ENCODE assay signal across 8 cellular contexts in genomic region chr17:78798695-78799559, GRCh38. TPM values are rescaled to one million over a fixed set of nuclear protein-coding genes. Genes with fewer than 3 reads are reported as not detected.
DNase-seq lines count a peak whose midpoint lies in the region; ATAC-seq and TF ChIP-seq lines count a peak whose summit lies in the region.

No MANE protein-coding gene starts in this region.

- no peaks in the 10 kb centered on the region for H3K9me3 Mint-ChIP-seq in activated CD8-positive, alpha-beta T cell treated with anti-CD3 and anti-CD28 coated beads for 36 hours
- H3K9me3 Mint-ChIP-seq in stimulated activated naive CD8-positive, alpha-beta T cell treated with anti-CD3 and anti-CD28 coated beads, Interleukin-15, amount 100 ng/mL, for 72 hours = no peaks in the 10 kb centered on the region

- H3K9me3 ChIP-seq in BLaER1 treated with 17β-estradiol and CSF1 and Interleukin-3, amounts not matched to agents 10 nM and 100 nM (replicated peaks in 1 of 11) = no peaks in the 10 kb centered on the region
- H3K9me3 ChIP-seq in left ventricle myocardium inferior (replicated peaks) = no peaks in the 10 kb centered on the region

- ATAC-seq in activated CD8-positive, alpha-beta T cell treated with anti-CD3 and anti-CD28 coated beads for 36 hours = peak; percentile 52
- peak; percentile 48 for ATAC-seq in stimulated activated naive CD8-positive, alpha-beta T cell treated with anti-CD3 and anti-CD28 coated beads, Interleukin-15, amount 100 ng/mL, for 72 hours
- ATAC-seq in HG03045 (IDR thresholded peaks at IDR 0.05; ENCODE audit: unreplicated experiment) = no peak
- no peak for ATAC-seq in GM19328 (IDR thresholded peaks at IDR 0.05; ENCODE audit: unreplicated experiment)

- H3K4me1 Mint-ChIP-seq in activated CD8-positive, alpha-beta T cell treated with anti-CD3 and anti-CD28 coated beads for 36 hours (ENCODE audit: low read depth) = peaks cover 36% of the 10 kb centered on the region
- peaks cover 42% of the 10 kb centered on the region for H3K4me1 Mint-ChIP-seq in stimulated activated naive CD8-positive, alpha-beta T cell treated with anti-CD3 and anti-CD28 coated beads, Interleukin-15, amount 100 ng/mL, for 72 hours

- H3K27ac ChIP-seq in BLaER1 treated with 17β-estradiol and CSF1 and Interleukin-3, amounts not matched to agents 10 nM and 100 nM = peak overlapping the region in 7 of 11 experiments; percentile 13 to 67 (median 40); a peak in 14 of 22 replicates
- no peak overlapping the region for H3K27ac ChIP-seq in left ventricle myocardium inferior (replicated peaks)

- H3K4me1 ChIP-seq in BLaER1 treated with 17β-estradiol and CSF1 and Interleukin-3, amounts not matched to agents 10 nM and 100 nM = peaks cover 87 to 98% (median 95%) of the 10 kb centered on the region in 10 experiments
- H3K4me1 ChIP-seq in left ventricle myocardium inferior = peaks cover 48% of the 10 kb centered on the region

- no peaks in the 10 kb centered on the region for H3K27me3 ChIP-seq in BLaER1 treated with 17β-estradiol and CSF1 and Interleukin-3, amounts not matched to agents 10 nM and 100 nM
- H3K27me3 ChIP-seq in left ventricle myocardium inferior (ENCODE audit: low read depth) = no peaks in the 10 kb centered on the region

- intact Hi-C loops in activated CD8-positive, alpha-beta T cell treated with anti-CD3 and anti-CD28 coated beads for 36 hours (cut with micrococcal nuclease) = no loop called here
- intact Hi-C loops in left ventricle myocardium inferior (cut with micrococcal nuclease) = no loop called here

- peak overlapping the region in 4 of 11 experiments; percentile 9 to 52 (median 20); a peak in 5 of 22 replicates for H3K9ac ChIP-seq in BLaER1 treated with 17β-estradiol and CSF1 and Interleukin-3, amounts not matched to agents 10 nM and 100 nM

- peaks cover 81 to 92% (median 87%) of the 10 kb centered on the region in 11 experiments for H3K36me3 ChIP-seq in BLaER1 treated with 17β-estradiol and CSF1 and Interleukin-3, amounts not matched to agents 10 nM and 100 nM
- H3K36me3 ChIP-seq in left ventricle myocardium inferior = peaks cover 82% of the 10 kb centered on the region

- no peak overlapping the region for H3K4me3 Mint-ChIP-seq in activated CD8-positive, alpha-beta T cell treated with anti-CD3 and anti-CD28 coated beads for 36 hours
- H3K4me3 Mint-ChIP-seq in stimulated activated naive CD8-positive, alpha-beta T cell treated with anti-CD3 and anti-CD28 coated beads, Interleukin-15, amount 100 ng/mL, for 72 hours = no peak overlapping the region

- H3K27ac Mint-ChIP-seq in activated CD8-positive, alpha-beta T cell treated with anti-CD3 and anti-CD28 coated beads for 36 hours = peak overlapping the region; percentile 80
- peak overlapping the region in 1 of 2 donors; percentile 81 for H3K27ac Mint-ChIP-seq in stimulated activated naive CD8-positive, alpha-beta T cell treated with anti-CD3 and anti-CD28 coated beads, Interleukin-15, amount 100 ng/mL, for 72 hours

- CTCF ChIA-PET in activated CD8-positive, alpha-beta T cell treated with anti-CD3 and anti-CD28 coated beads for 36 hours (lab: Charles Lee) = interaction anchor here (0.5 to 4.4 kb wide), 11 partner anchors 9 to 84 kb away, joined by 3 to 15 read pairs (median 3); no protein-coding TSS in a partner anchor

- H3K4me2 ChIP-seq in BLaER1 treated with 17β-estradiol and CSF1 and Interleukin-3, amounts not matched to agents 10 nM and 100 nM = peak overlapping the region in 7 of 11 experiments; percentile 9 to 86 (median 78); a peak in 12 of 22 replicates

- peak; percentile 66 for DNase-seq in GM20000 (ENCODE audit: low spot score)
- DNase-seq in activated CD8-positive, alpha-beta T cell treated with anti-CD3 and anti-CD28 coated beads for 36 hours = peak; percentile 33
- DNase-seq in left ventricle myocardium inferior = no peak
- no peak for DNase-seq in stimulated activated naive CD8-positive, alpha-beta T cell treated with anti-CD3 and anti-CD28 coated beads, Interleukin-15, amount 100 ng/mL, for 72 hours
- DNase-seq in NK-92 (lab: John Stamatoyannopoulos, UW; ENCODE audit: unreplicated experiment) = no peak

- POLR2A ChIA-PET in activated CD8-positive, alpha-beta T cell treated with anti-CD3 and anti-CD28 coated beads for 36 hours (lab: Charles Lee) = interaction anchor here (0.9 to 2.8 kb wide), 4 partner anchors 9 to 84 kb away, joined by 3 to 12 read pairs (median 4); no protein-coding TSS in a partner anchor

- H4K20me1 ChIP-seq in BLaER1 treated with 17β-estradiol and CSF1 and Interleukin-3, amounts not matched to agents 10 nM and 100 nM = peaks cover 13 to 98% (median 42%) of the 10 kb centered on the region in 11 experiments; a peak in 18 of 22 replicates

- peaks cover 78% of the 10 kb centered on the region for H3K36me3 Mint-ChIP-seq in activated CD8-positive, alpha-beta T cell treated with anti-CD3 and anti-CD28 coated beads for 36 hours (ENCODE audit: low read depth)

- H3K27me3 Mint-ChIP-seq in activated CD8-positive, alpha-beta T cell treated with anti-CD3 and anti-CD28 coated beads for 36 hours = no peaks in the 10 kb centered on the region
- no peaks in the 10 kb centered on the region for H3K27me3 Mint-ChIP-seq in stimulated activated naive CD8-positive, alpha-beta T cell treated with anti-CD3 and anti-CD28 coated beads, Interleukin-15, amount 100 ng/mL, for 72 hours

- TF ChIP-seq CTCF in GM20000 (IDR thresholded peaks at IDR 0.05; ENCODE audit: extremely low read depth, missing control alignments) (peak; percentile 49), left ventricle myocardium inferior (IDR thresholded peaks at IDR 0.05; ENCODE audit: borderline replicate concordance) (peak; percentile 64)
- TF ChIP-seq CTCF in activated CD8-positive, alpha-beta T cell treated with anti-CD3 and anti-CD28 coated beads for 36 hours (IDR thresholded peaks at IDR 0.05) = peak; percentile 33

- no peak overlapping the region for H3K4me3 ChIP-seq in BLaER1 treated with 17β-estradiol and CSF1 and Interleukin-3, amounts not matched to agents 10 nM and 100 nM
- H3K4me3 ChIP-seq in left ventricle myocardium inferior = no peak overlapping the region

RNA-seq across cellular contexts. Expression of gene CYTH1, which starts 16.9 kb away (rescaled TPM):
- 10 to 100 TPM; 95.1 to 96.0 TPM for total RNA-seq in activated CD8-positive, alpha-beta T cell treated with anti-CD3 and anti-CD28 coated beads for 36 hours
- total RNA-seq in left ventricle myocardium inferior = 28.9 TPM

RNA-seq across cellular contexts. Expression of gene USP36, which starts 41.7 kb away (rescaled TPM):
- 10 to 100 TPM; 86.3 to 93.2 TPM for total RNA-seq in activated CD8-positive, alpha-beta T cell treated with anti-CD3 and anti-CD28 coated beads for 36 hours
- 19.4 TPM for total RNA-seq in left ventricle myocardium inferior

Comparison
In these comparisons a context has a peak if more than half of its experiments do, and no peak if none do; other contexts are left out.
1. DNase-seq: peak in GM20000 (single experiment) and activated CD8-positive, alpha-beta T cell treated with anti-CD3 and anti-CD28 coated beads for 36 hours (single experiment); none in left ventricle myocardium inferior (single experiment), stimulated activated naive CD8-positive, alpha-beta T cell treated with anti-CD3 and anti-CD28 coated beads, Interleukin-15, amount 100 ng/mL, for 72 hours (0 of 2) and NK-92 (single experiment).
2. ATAC-seq: peak in activated CD8-positive, alpha-beta T cell treated with anti-CD3 and anti-CD28 coated beads for 36 hours (single experiment) and stimulated activated naive CD8-positive, alpha-beta T cell treated with anti-CD3 and anti-CD28 coated beads, Interleukin-15, amount 100 ng/mL, for 72 hours (single experiment); none in HG03045 (single experiment) and GM19328 (single experiment).
3. Peak in every context shown above with its lines, with median percentiles within 50 percentile points of each other: CTCF ChIP-seq.